16 cellular contexts compared by ENCODE assay signal in genomic region chr7:114343949-114344708, GRCh38.
DNase-seq lines count a peak whose midpoint lies in the region; ATAC-seq lines count a peak whose summit lies in the region.
"Had no signal": no experiment of that assay in that cellular context is flagged by ENCODE, and none has a peak within 500 bp of the region (broad histone marks: within the 10 kb centered on the region; RNA-seq: fewer than 3 reads in every experiment).

No MANE protein-coding gene starts in this region.

- no peaks in the 10 kb centered on the region for H3K27me3 ChIP-seq in SJCRH30
- H3K27me3 ChIP-seq: BLaER1 treated with 17β-estradiol and CSF1 and Interleukin-3, amounts not matched to agents 10 nM and 100 nM had no signal

- no peaks in the 10 kb centered on the region; the same call in none of the 2 replicates for H3K9me3 ChIP-seq in SJCRH30 (replicated peaks)
- H3K9me3 ChIP-seq: BLaER1 treated with 17β-estradiol and CSF1 and Interleukin-3, amounts not matched to agents 10 nM and 100 nM; HAP-1 had no signal

- DNase-seq in NCI-H146 (lab: John Stamatoyannopoulos, UW): peak; percentile 44
- no peak for DNase-seq in NCI-H146 treated with DMSO at 0.1 percent for 48 hours (lab: John Stamatoyannopoulos, UW; ENCODE audit: unreplicated experiment)
- DNase-seq in NCI-H345 treated with DMSO at 0.1 percent for 48 hours (lab: John Stamatoyannopoulos, UW; ENCODE audit: unreplicated experiment): peak; percentile 19
- peak; percentile 37 to 73 for DNase-seq in SJCRH30
- no peak for DNase-seq in activated CD8-positive, alpha-beta memory T cell treated with anti-CD3 and anti-CD28 coated beads for 24 hours
- DNase-seq in amniotic stem cell (lab: John Stamatoyannopoulos, UW): no peak
- DNase-seq: 8988T; ACHN; Calu3; CD4-positive, CD25-positive, alpha-beta regulatory T cell; DMS 273 treated with DMSO at 0.1 percent for 48 hours had no signal

- peak overlapping the region; percentile 89 for H3K27ac ChIP-seq in SJCRH30
- H3K27ac ChIP-seq: BLaER1 treated with 17β-estradiol and CSF1 and Interleukin-3, amounts not matched to agents 10 nM and 100 nM had no signal

- no peak for ATAC-seq in GM18861 (IDR thresholded peaks at IDR 0.05; ENCODE audit: unreplicated experiment)
- ATAC-seq in GM21367 (IDR thresholded peaks at IDR 0.05; ENCODE audit: unreplicated experiment): no peak
- ATAC-seq: HepG2 had no signal

- no peaks in the 10 kb centered on the region for H3K36me3 ChIP-seq in SJCRH30
- H3K36me3 ChIP-seq: BLaER1 treated with 17β-estradiol and CSF1 and Interleukin-3, amounts not matched to agents 10 nM and 100 nM; HAP-1 had no signal

- H3K4me1 ChIP-seq in SJCRH30: peaks cover 35% of the 10 kb centered on the region
- H3K4me1 ChIP-seq: BLaER1 treated with 17β-estradiol and CSF1 and Interleukin-3, amounts not matched to agents 10 nM and 100 nM; HAP-1 had no signal

- H3K4me3 ChIP-seq in SJCRH30: no peak overlapping the region
- H3K4me3 ChIP-seq: BLaER1 treated with 17β-estradiol and CSF1 and Interleukin-3, amounts not matched to agents 10 nM and 100 nM; HAP-1 had no signal

Comparison
In these comparisons a context has a peak if more than half of its experiments do, and no peak if none do; other contexts are left out.
1. DNase-seq: peak in NCI-H146 (single experiment), NCI-H345 treated with DMSO at 0.1 percent for 48 hours (single experiment) and SJCRH30 (2 of 2); none in NCI-H146 treated with DMSO at 0.1 percent for 48 hours (single experiment), activated CD8-positive, alpha-beta memory T cell treated with anti-CD3 and anti-CD28 coated beads for 24 hours (single experiment) and amniotic stem cell (single experiment).